In genomic region chr12:105522166-105522825, GRCh38 we compare ENCODE assay signal across 18 cellular contexts.
A peak's percentile ranks its signal among the peaks of the same experiment; 100 is the strongest.
DNase-seq lines count a peak whose midpoint lies in the region; ATAC-seq and TF ChIP-seq lines count a peak whose summit lies in the region.
"Had no signal": no experiment of that assay in that cellular context is flagged by ENCODE, and none has a peak within 500 bp of the region (broad histone marks: within the 10 kb centered on the region; RNA-seq: fewer than 3 reads in every experiment).

No MANE protein-coding gene starts in this region.

- no peak overlapping the region for H3K4me3 ChIP-seq in PC-9
- H3K4me3 ChIP-seq in epithelial cell of esophagus (ENCODE audit: low read length): no peak overlapping the region
- H3K4me3 ChIP-seq: lung, thyroid gland had no signal

- CTCF ChIA-PET in PC-9 (lab: Charles Lee): no interaction called here

- DNase-seq in EL (peak; percentile 91), PC-9 (peak; percentile 10 to 75), epithelial cell of esophagus (ENCODE audit: low read depth) (peak; percentile 24)
- DNase-seq in activated T-helper 2 cell treated with anti-CD3 and anti-CD28 coated beads, Interferon-gamma antibody, Interleukin-2, Interleukin-4, amounts not matched to agents 10 μg/mL and 5 μg/mL and 100 μg/mL, durations not matched to agents 14 hours and 24 hours and 36 hours (ENCODE audit: low spot score): no peak
- DNase-seq in activated CD4-positive, CD25-positive, alpha-beta regulatory T cell (lab: John Stamatoyannopoulos, UW): no peak
- DNase-seq: activated CD8-positive, alpha-beta T cell treated with anti-CD3 and anti-CD28 coated beads for 36 hours; DMS79; GOT3; NCI-H2081; NCI-H774 had no signal

- no peak overlapping the region for H3K4me3 Mint-ChIP-seq in nephron
- no peak overlapping the region for H3K4me3 Mint-ChIP-seq in activated T-helper 2 cell treated with anti-CD3 and anti-CD28 coated beads, Interferon-gamma antibody, Interleukin-2, Interleukin-4, amounts not matched to agents 10 μg/mL and 5 μg/mL and 100 μg/mL, durations not matched to agents 14 hours and 24 hours and 36 hours (ENCODE audit: low read depth)
- H3K4me3 Mint-ChIP-seq: activated CD8-positive, alpha-beta T cell treated with anti-CD3 and anti-CD28 coated beads for 36 hours; activated T-helper 17 cell treated with anti-CD3 and anti-CD28 coated beads, Interleukin-2, amount 50 U/mL, for 72 hours had no signal

- no peak overlapping the region for H3K4me2 ChIP-seq in PC-9

- POLR2A ChIA-PET in PC-9 (lab: Charles Lee; ENCODE audit: unreplicated experiment): no interaction called here

- no peaks in the 10 kb centered on the region for H3K4me1 ChIP-seq in PC-9 (replicated peaks; ENCODE audit: insufficient read depth)

- peak overlapping the region in 2 of 3 experiments; percentile 36 to 61 for H3K27ac Mint-ChIP-seq in nephron
- no peak overlapping the region for H3K27ac Mint-ChIP-seq in activated T-helper 2 cell treated with anti-CD3 and anti-CD28 coated beads, Interferon-gamma antibody, Interleukin-2, Interleukin-4, amounts not matched to agents 10 μg/mL and 5 μg/mL and 100 μg/mL, durations not matched to agents 14 hours and 24 hours and 36 hours
- H3K27ac Mint-ChIP-seq: activated CD8-positive, alpha-beta T cell treated with anti-CD3 and anti-CD28 coated beads for 36 hours; activated T-helper 17 cell treated with anti-CD3 and anti-CD28 coated beads, Interleukin-2, amount 50 U/mL, for 72 hours had no signal

- no peak overlapping the region for H2AFZ ChIP-seq in PC-9

- H3K27ac ChIP-seq in PC-9: no peak overlapping the region
- H3K27ac ChIP-seq: C4-2B, thyroid gland had no signal

- no peaks in the 10 kb centered on the region for H3K79me2 ChIP-seq in PC-9 (ENCODE audit: low read depth)

- no peaks in the 10 kb centered on the region for H4K20me1 ChIP-seq in PC-9 (ENCODE audit: insufficient read depth)

- peaks cover 52% of the 10 kb centered on the region for H3K4me1 Mint-ChIP-seq in nephron
- H3K4me1 Mint-ChIP-seq in activated T-helper 2 cell treated with anti-CD3 and anti-CD28 coated beads, Interferon-gamma antibody, Interleukin-2, Interleukin-4, amounts not matched to agents 10 μg/mL and 5 μg/mL and 100 μg/mL, durations not matched to agents 14 hours and 24 hours and 36 hours (ENCODE audit: low read depth): no peaks in the 10 kb centered on the region
- H3K4me1 Mint-ChIP-seq: activated T-helper 17 cell treated with anti-CD3 and anti-CD28 coated beads, Interleukin-2, amount 50 U/mL, for 72 hours had no signal

- H3K9me3 Mint-ChIP-seq in nephron: peaks cover 16% of the 10 kb centered on the region
- no peaks in the 10 kb centered on the region for H3K9me3 Mint-ChIP-seq in activated T-helper 2 cell treated with anti-CD3 and anti-CD28 coated beads, Interferon-gamma antibody, Interleukin-2, Interleukin-4, amounts not matched to agents 10 μg/mL and 5 μg/mL and 100 μg/mL, durations not matched to agents 14 hours and 24 hours and 36 hours
- H3K9me3 Mint-ChIP-seq: activated CD8-positive, alpha-beta T cell treated with anti-CD3 and anti-CD28 coated beads for 36 hours; activated T-helper 17 cell treated with anti-CD3 and anti-CD28 coated beads, Interleukin-2, amount 50 U/mL, for 72 hours had no signal

- H3K27me3 ChIP-seq in PC-9 (ENCODE audit: insufficient read depth, low read depth): no peaks in the 10 kb centered on the region
- H3K27me3 ChIP-seq: thyroid gland had no signal

- ATAC-seq in HG03521 (IDR thresholded peaks at IDR 0.05; ENCODE audit: unreplicated experiment): no peak
- ATAC-seq in HG02642 (IDR thresholded peaks at IDR 0.05; ENCODE audit: poor library complexity, unreplicated experiment): no peak
- ATAC-seq: activated CD8-positive, alpha-beta T cell treated with anti-CD3 and anti-CD28 coated beads for 36 hours; activated T-helper 17 cell treated with anti-CD3 and anti-CD28 coated beads, Interleukin-2, amount 50 U/mL, for 72 hours; Panc1 had no signal

- intact Hi-C loops in PC-9 (cut with micrococcal nuclease; ENCODE audit: unreplicated experiment): no loop called here
- intact Hi-C loops in activated T-helper 2 cell treated with anti-CD3 and anti-CD28 coated beads, Interferon-gamma antibody, Interleukin-2, Interleukin-4, amounts not matched to agents 10 μg/mL and 5 μg/mL and 100 μg/mL, durations not matched to agents 14 hours and 24 hours and 36 hours (cut with micrococcal nuclease): no loop called here

- H3F3A ChIP-seq in PC-9 (ENCODE audit: insufficient read depth, low read depth): no peaks in the 10 kb centered on the region

- peaks cover 5% of the 10 kb centered on the region for H3K27me3 Mint-ChIP-seq in nephron (ENCODE audit: low read depth)
- H3K27me3 Mint-ChIP-seq in activated T-helper 2 cell treated with anti-CD3 and anti-CD28 coated beads, Interferon-gamma antibody, Interleukin-2, Interleukin-4, amounts not matched to agents 10 μg/mL and 5 μg/mL and 100 μg/mL, durations not matched to agents 14 hours and 24 hours and 36 hours (ENCODE audit: low read depth): peaks cover 1% of the 10 kb centered on the region

- H3K36me3 Mint-ChIP-seq in nephron (ENCODE audit: low read depth): peaks cover 4% of the 10 kb centered on the region
- no peaks in the 10 kb centered on the region for H3K36me3 Mint-ChIP-seq in activated T-helper 2 cell treated with anti-CD3 and anti-CD28 coated beads, Interferon-gamma antibody, Interleukin-2, Interleukin-4, amounts not matched to agents 10 μg/mL and 5 μg/mL and 100 μg/mL, durations not matched to agents 14 hours and 24 hours and 36 hours (ENCODE audit: low read depth)

- no peaks in the 10 kb centered on the region for H3K36me3 ChIP-seq in PC-9 (ENCODE audit: low read depth)
- H3K36me3 ChIP-seq: thyroid gland had no signal

- peaks cover 5% of the 10 kb centered on the region; the same call in 1 of the 2 replicates for H3K9me3 ChIP-seq in PC-9 (ENCODE audit: insufficient read depth, low read depth)
- H3K9me3 ChIP-seq: thyroid gland had no signal

- H3K9me2 ChIP-seq in PC-9 (ENCODE audit: insufficient read depth): no peaks in the 10 kb centered on the region

- TF ChIP-seq CTCF in PC-9 (conservative IDR thresholded peaks at IDR 0.05): no peak
- no peak for TF ChIP-seq CTCF in epithelial cell of esophagus (IDR thresholded peaks at IDR 0.05; ENCODE audit: insufficient read depth, low read depth, low read length, missing control alignments)
- no peak for TF ChIP-seq CTCF in nephron (IDR thresholded peaks at IDR 0.05; ENCODE audit: unreplicated experiment in 3 of 3)

- no TSS peak for BruUV-seq in PC-9 (replicated peaks; lab: Mats Ljungman, UMichigan)

Comparison
In these comparisons a context has a peak if more than half of its experiments do, and no peak if none do; other contexts are left out.
1. DNase-seq: peak in EL (single experiment), PC-9 (2 of 2) and epithelial cell of esophagus (single experiment); none in activated T-helper 2 cell treated with anti-CD3 and anti-CD28 coated beads, Interferon-gamma antibody, Interleukin-2, Interleukin-4, amounts not matched to agents 10 μg/mL and 5 μg/mL and 100 μg/mL, durations not matched to agents 14 hours and 24 hours and 36 hours (single experiment) and activated CD4-positive, CD25-positive, alpha-beta regulatory T cell (0 of 4).